9 cellular contexts compared by ENCODE assay signal in the genomic region with DNA sequence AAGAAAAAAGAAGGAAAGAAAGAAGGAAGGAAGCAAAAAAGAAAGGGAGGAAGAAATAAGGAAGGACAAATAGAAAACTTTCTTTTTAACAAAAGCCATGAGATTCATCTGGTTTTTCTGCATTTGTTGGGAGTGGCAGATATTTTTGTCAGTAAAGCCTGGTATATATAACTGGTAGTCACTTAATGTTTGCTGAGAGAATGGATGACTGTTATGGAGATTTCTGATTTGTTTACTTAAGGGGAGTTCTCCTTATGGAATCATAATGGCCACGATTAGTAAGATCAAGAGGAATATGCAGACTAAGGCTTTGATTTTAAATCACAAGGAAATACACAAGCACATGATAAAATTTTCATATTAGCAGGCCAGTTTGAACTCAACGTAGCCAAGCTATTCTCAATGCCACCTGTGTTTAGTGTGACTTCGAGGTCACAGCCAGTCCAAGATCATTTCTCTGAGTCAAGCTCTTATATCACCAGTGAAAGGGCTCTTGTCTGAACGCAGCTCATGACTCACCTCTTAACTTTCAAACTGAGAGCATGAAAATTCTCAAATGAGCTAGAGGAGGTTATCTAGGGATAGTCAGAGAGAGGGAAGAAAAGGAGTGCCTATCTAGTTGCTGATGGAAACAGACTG.
DNase-seq lines count a peak whose midpoint lies in the region; ATAC-seq and TF ChIP-seq lines count a peak whose summit lies in the region.
"Had no signal": no experiment of that assay in that cellular context is flagged by ENCODE, and none has a peak within 500 bp of the region (broad histone marks: within the 10 kb centered on the region; RNA-seq: fewer than 3 reads in every experiment).

No MANE protein-coding gene starts in this region.

- peak; percentile 63 for ATAC-seq in HG02870 (IDR thresholded peaks at IDR 0.05; ENCODE audit: unreplicated experiment)
- ATAC-seq in left colon = peak; percentile 80
- ATAC-seq in HG03521 (IDR thresholded peaks at IDR 0.05; ENCODE audit: unreplicated experiment) = no peak

- intact Hi-C loops in left colon (cut with DNase I, micrococcal nuclease) = no loop called here

- no peaks in the 10 kb centered on the region for H3K36me3 ChIP-seq in BJ (ENCODE audit: control insufficient read depth, insufficient read depth, low read length)
- H3K36me3 ChIP-seq: neutrophil had no signal

- peak; percentile 47 for DNase-seq in BJ (ENCODE audit: low read depth)
- DNase-seq in amniotic epithelial cell (ENCODE audit: low read depth) = peak; percentile 84
- DNase-seq in left colon = no peak
- DNase-seq in NCI-H2227 treated with DMSO at 0.1 percent for 48 hours (lab: John Stamatoyannopoulos, UW) = no peak
- DNase-seq in GF-D8 (lab: John Stamatoyannopoulos, UW) = no peak
- no peak for DNase-seq in GDM1 (lab: John Stamatoyannopoulos, UW)

- POLR2A ChIA-PET in BJ (lab: Charles Lee) = no interaction called here

- peaks cover 10% of the 10 kb centered on the region for H3K27me3 ChIP-seq in BJ (ENCODE audit: control insufficient read depth, insufficient read depth, low read length)

- no peak overlapping the region for H3K4me3 ChIP-seq in BJ (ENCODE audit: low read depth, low read length)

- CTCF ChIA-PET in BJ (lab: Yijun Ruan, JAX) = interaction anchor here (1.1 kb wide), 1 partner anchor 9 kb away, joined by 4 read pairs; no protein-coding TSS in a partner anchor

- no peak for TF ChIP-seq CTCF in BJ (IDR thresholded peaks at IDR 0.05; ENCODE audit: insufficient read depth, low read depth, low read length)

Comparison
In these comparisons a context has a peak if more than half of its experiments do, and no peak if none do; other contexts are left out.
1. DNase-seq: peak in BJ (single experiment) and amniotic epithelial cell (single experiment); none in left colon (0 of 2), NCI-H2227 treated with DMSO at 0.1 percent for 48 hours (single experiment), GF-D8 (single experiment) and GDM1 (single experiment).